Comparison of ENCODE assay signal across 10 cellular contexts in genomic region chr3:32010699-32011098, GRCh38. TPM values are rescaled to one million over a fixed set of nuclear protein-coding genes. Genes with fewer than 3 reads are reported as not detected.
DNase-seq lines count a peak whose midpoint lies in the region; ATAC-seq and TF ChIP-seq lines count a peak whose summit lies in the region.
"Not testable (repeated sequence)": the region's sequence is repeated elsewhere in the genome, so short reads cannot be mapped to it uniquely, and the experiment has no call there.
"Had no signal": no experiment of that assay in that cellular context is flagged by ENCODE, and none has a peak within 500 bp of the region (broad histone marks: within the 10 kb centered on the region; RNA-seq: fewer than 3 reads in every experiment).

No MANE protein-coding gene starts in this region.

- H3F3A ChIP-seq in GM23338 (replicated peaks; ENCODE audit: low read depth); OCI-LY1 (ENCODE audit: insufficient read depth, low read length): not testable (repeated sequence)

- not testable (repeated sequence) for H2AFZ ChIP-seq in GM23338; Karpas-422 (ENCODE audit: low read length); OCI-LY1 (ENCODE audit: low read length)

- POLR2A ChIA-PET in activated CD4-positive, alpha-beta T cell treated with anti-CD3 and anti-CD28 coated beads for 36 hours (lab: Charles Lee); activated CD8-positive, alpha-beta T cell treated with anti-CD3 and anti-CD28 coated beads for 36 hours (lab: Charles Lee): not testable (repeated sequence)

- not testable (repeated sequence) for H3K79me2 ChIP-seq in GM23338 (replicated peaks; ENCODE audit: insufficient read depth); Karpas-422 (ENCODE audit: low read length); OCI-LY1 (ENCODE audit: insufficient read depth, low read length)

- DNase-seq in GM23338 (ENCODE audit: low spot score) = peak; percentile 32
- peak; percentile 62 for DNase-seq in Karpas-422
- peak; percentile 47 for DNase-seq in activated CD4-positive, alpha-beta T cell treated with anti-CD3 and anti-CD28 coated beads for 36 hours
- DNase-seq in activated CD8-positive, alpha-beta T cell treated with anti-CD3 and anti-CD28 coated beads for 36 hours = peak; percentile 23
- peak; percentile 59 for DNase-seq in endodermal cell
- DNase-seq in stimulated activated CD4-positive, alpha-beta T cell treated with anti-CD3 and anti-CD28 coated beads, Interleukin-15, amount 100 ng/mL, for 24 hours = peak; percentile 18
- DNase-seq in stimulated activated naive CD8-positive, alpha-beta T cell treated with anti-CD3 and anti-CD28 coated beads, Interleukin-15, Interleukin-2, amounts not matched to agents 100 U/mL and 50 U/mL, for 24 hours = peak; percentile 13

- not testable (repeated sequence) for H3K27ac Mint-ChIP-seq in GM23338; activated CD4-positive, alpha-beta T cell treated with anti-CD3 and anti-CD28 coated beads for 36 hours; activated CD8-positive, alpha-beta T cell treated with anti-CD3 and anti-CD28 coated beads for 36 hours; endodermal cell

- intact Hi-C loops in activated CD4-positive, alpha-beta T cell treated with anti-CD3 and anti-CD28 coated beads for 36 hours (cut with DNase I, micrococcal nuclease); activated CD8-positive, alpha-beta T cell treated with anti-CD3 and anti-CD28 coated beads for 36 hours (cut with micrococcal nuclease): not testable (repeated sequence)

- not testable (repeated sequence) for H3K36me3 ChIP-seq in GM23338 (ENCODE audit: insufficient read depth); Karpas-422 (ENCODE audit: insufficient read depth, low read length); OCI-LY1 (ENCODE audit: insufficient read depth, low read length); endodermal cell (ENCODE audit: control insufficient read depth, insufficient read depth, low read length)

- TF ChIP-seq CTCF in GM23338 (conservative IDR thresholded peaks at IDR 0.05; ENCODE audit: low read depth in 2 of 2) (peak; percentile 33 to 72; a peak in 3 of 4 replicates), OCI-LY1 (IDR thresholded peaks at IDR 0.05; ENCODE audit: low read length) (peak; percentile 13; the same call in 1 of the 2 replicates), endodermal cell (conservative IDR thresholded peaks at IDR 0.05) (peak; percentile 19)
- not testable (repeated sequence) for TF ChIP-seq CTCF in activated CD8-positive, alpha-beta T cell treated with anti-CD3 and anti-CD28 coated beads for 36 hours (IDR thresholded peaks at IDR 0.05)

- H3K27me3 ChIP-seq in GM23338 (ENCODE audit: insufficient read depth); Karpas-422 (ENCODE audit: low read length); OCI-LY1 (ENCODE audit: insufficient read depth, low read length); endodermal cell (ENCODE audit: control insufficient read depth, insufficient read depth, low read length, poor library complexity, severe bottlenecking): not testable (repeated sequence)

- H4K20me1 ChIP-seq in GM23338 (replicated peaks; ENCODE audit: insufficient read depth); Karpas-422 (ENCODE audit: insufficient read depth, low read depth, low read length); OCI-LY1 (ENCODE audit: insufficient read depth, low read length): not testable (repeated sequence)

- H3K9me3 ChIP-seq in Karpas-422 (ENCODE audit: low read length); OCI-LY1 (ENCODE audit: low read length); endodermal cell (ENCODE audit: control insufficient read depth, low read length): not testable (repeated sequence)

- H3K9ac ChIP-seq in Karpas-422 (ENCODE audit: low read length); OCI-LY1 (ENCODE audit: low read length); endodermal cell (ENCODE audit: extremely low read depth, low read length, poor library complexity, severe bottlenecking): not testable (repeated sequence)

- H3K27me3 Mint-ChIP-seq in GM23338 (ENCODE audit: insufficient read depth, low read depth, poor library complexity); activated CD4-positive, alpha-beta T cell treated with anti-CD3 and anti-CD28 coated beads for 36 hours; endodermal cell (ENCODE audit: insufficient read depth): not testable (repeated sequence)
- H3K27me3 Mint-ChIP-seq in activated CD8-positive, alpha-beta T cell treated with anti-CD3 and anti-CD28 coated beads for 36 hours = peaks cover 14% of the 10 kb centered on the region

- H3K27ac ChIP-seq in GM23338 (ENCODE audit: low read depth); Karpas-422 (ENCODE audit: low read length); OCI-LY1 (ENCODE audit: low read depth, low read length, poor library complexity, severe bottlenecking); endodermal cell (ENCODE audit: low read depth, low read length): not testable (repeated sequence)

- CTCF ChIA-PET in activated CD4-positive, alpha-beta T cell treated with anti-CD3 and anti-CD28 coated beads for 36 hours (lab: Charles Lee) = interaction anchor here (1.8 kb wide), 1 partner anchor 8 kb away, joined by 4 read pairs; no protein-coding TSS in a partner anchor
- CTCF ChIA-PET in activated CD8-positive, alpha-beta T cell treated with anti-CD3 and anti-CD28 coated beads for 36 hours (lab: Charles Lee) = interaction anchor here (1.8 kb wide), 1 partner anchor 9 kb away, joined by 6 read pairs; no protein-coding TSS in a partner anchor

- H3K4me2 ChIP-seq in GM23338; Karpas-422 (ENCODE audit: low read depth, low read length, poor library complexity, severe bottlenecking); OCI-LY1 (ENCODE audit: low read length): not testable (repeated sequence)

- H3K9me3 Mint-ChIP-seq in GM23338 (peaks cover 45% of the 10 kb centered on the region), endodermal cell (peaks cover 14% of the 10 kb centered on the region)
- H3K9me3 Mint-ChIP-seq in activated CD4-positive, alpha-beta T cell treated with anti-CD3 and anti-CD28 coated beads for 36 hours (ENCODE audit: low read depth); activated CD8-positive, alpha-beta T cell treated with anti-CD3 and anti-CD28 coated beads for 36 hours: not testable (repeated sequence)

- not testable (repeated sequence) for ATAC-seq in GM23338; activated CD4-positive, alpha-beta T cell treated with anti-CD3 and anti-CD28 coated beads for 36 hours; activated CD8-positive, alpha-beta T cell treated with anti-CD3 and anti-CD28 coated beads for 36 hours; stimulated activated naive CD8-positive, alpha-beta T cell treated with anti-CD3 and anti-CD28 coated beads, Interleukin-15, Interleukin-2, amounts not matched to agents 100 U/mL and 50 U/mL, for 24 hours

- not testable (repeated sequence) for H3K4me1 Mint-ChIP-seq in GM23338; activated CD4-positive, alpha-beta T cell treated with anti-CD3 and anti-CD28 coated beads for 36 hours; activated CD8-positive, alpha-beta T cell treated with anti-CD3 and anti-CD28 coated beads for 36 hours (ENCODE audit: low read depth); endodermal cell

- H3K4me3 ChIP-seq in GM23338; Karpas-422 (ENCODE audit: low read length); OCI-LY1 (ENCODE audit: low read depth, low read length, poor library complexity, severe bottlenecking); endodermal cell (ENCODE audit: low read length): not testable (repeated sequence)

- not testable (repeated sequence) for H3K9me2 ChIP-seq in GM23338 (ENCODE audit: insufficient read depth); Karpas-422 (replicated peaks; ENCODE audit: insufficient read depth, low read length); OCI-LY1 (ENCODE audit: low read depth, low read length)

- 91 to 93% methylated on average over 5 to 7 of the region's 7 CpGs for WGBS in endodermal cell (ENCODE audit: insufficient coverage in 1 of 2, insufficient read length in 1 of 2), 2 experiments

- H3K4me1 ChIP-seq in GM23338 (ENCODE audit: insufficient read depth); endodermal cell (ENCODE audit: control insufficient read depth, insufficient read depth, low read length): not testable (repeated sequence)
- H3K4me1 ChIP-seq in Karpas-422 (ENCODE audit: low read length) (peaks cover 20% of the 10 kb centered on the region), OCI-LY1 (ENCODE audit: insufficient read depth, low read length, severe bottlenecking) (peaks cover 13% of the 10 kb centered on the region)

- not testable (repeated sequence) for H3K4me3 Mint-ChIP-seq in GM23338; activated CD4-positive, alpha-beta T cell treated with anti-CD3 and anti-CD28 coated beads for 36 hours; activated CD8-positive, alpha-beta T cell treated with anti-CD3 and anti-CD28 coated beads for 36 hours; endodermal cell

- peaks cover 28% of the 10 kb centered on the region for H3K36me3 Mint-ChIP-seq in GM23338 (ENCODE audit: low read depth)
- not testable (repeated sequence) for H3K36me3 Mint-ChIP-seq in activated CD4-positive, alpha-beta T cell treated with anti-CD3 and anti-CD28 coated beads for 36 hours (ENCODE audit: low read depth); activated CD8-positive, alpha-beta T cell treated with anti-CD3 and anti-CD28 coated beads for 36 hours (ENCODE audit: low read depth); endodermal cell (ENCODE audit: low read depth)

RNA-seq across cellular contexts. Expression of gene ZNF860, which starts 29.1 kb away (rescaled TPM):
- 12.4 and 14.7 TPM in 2 replicates for total RNA-seq in GM23338 (2014; rRNA removed; shearing (Covaris generic))
- polyA plus RNA-seq in GM23338 (2016; fragmentation: Nextera tagmentation; extraction: Ambion mirVana) = 2.7 and 5.2 TPM in 2 replicates
- total RNA-seq in Karpas-422 (2014; rRNA removed; shearing (Covaris generic); ENCODE audit: low replicate concordance) = 14.6 and 22.4 TPM in 2 replicates
- total RNA-seq in activated CD4-positive, alpha-beta T cell treated with anti-CD3 and anti-CD28 coated beads for 36 hours = under 1 TPM; 0.11 to 0.30 TPM
- not detected for total RNA-seq in activated CD8-positive, alpha-beta T cell treated with anti-CD3 and anti-CD28 coated beads for 36 hours
- total RNA-seq in endodermal cell = 1 to 10 TPM in 1 of 2 donors, under 1 TPM in 1; 0.49 to 1.8 TPM
- polyA plus RNA-seq in endodermal cell (2013, experiment 1 of 2) = 0.32 TPM
- 0.21 TPM for polyA plus RNA-seq in endodermal cell (2013, experiment 2 of 2)
- total RNA-seq: CD4-positive, alpha-beta T cell; K562 had no signal
- polyA plus RNA-seq: K562 had no signal

RNA-seq across cellular contexts. Expression of gene OSBPL10, which starts 29.6 kb away (rescaled TPM):
- total RNA-seq in GM23338 (2014; rRNA removed; shearing (Covaris generic)) = 149 and 204 TPM in 2 replicates
- polyA plus RNA-seq in GM23338 (2016; fragmentation: Nextera tagmentation; extraction: Ambion mirVana) = 20.0 and 23.8 TPM in 2 replicates
- total RNA-seq in Karpas-422 (2014; rRNA removed; shearing (Covaris generic); ENCODE audit: low replicate concordance) = 87.0 and 106 TPM in 2 replicates
- total RNA-seq in activated CD4-positive, alpha-beta T cell treated with anti-CD3 and anti-CD28 coated beads for 36 hours = 10 to 100 TPM; 11.2 to 11.8 TPM
- total RNA-seq in activated CD8-positive, alpha-beta T cell treated with anti-CD3 and anti-CD28 coated beads for 36 hours = 1 to 10 TPM; 1.9 to 2.1 TPM
- 10 to 100 TPM; 23.8 to 33.6 TPM for total RNA-seq in endodermal cell
- polyA plus RNA-seq in endodermal cell (2013, experiment 1 of 2) = 7.5 TPM
- polyA plus RNA-seq in endodermal cell (2013, experiment 2 of 2) = 5.2 TPM
- total RNA-seq: CD4-positive, alpha-beta T cell had no signal
